In the genomic region with DNA sequence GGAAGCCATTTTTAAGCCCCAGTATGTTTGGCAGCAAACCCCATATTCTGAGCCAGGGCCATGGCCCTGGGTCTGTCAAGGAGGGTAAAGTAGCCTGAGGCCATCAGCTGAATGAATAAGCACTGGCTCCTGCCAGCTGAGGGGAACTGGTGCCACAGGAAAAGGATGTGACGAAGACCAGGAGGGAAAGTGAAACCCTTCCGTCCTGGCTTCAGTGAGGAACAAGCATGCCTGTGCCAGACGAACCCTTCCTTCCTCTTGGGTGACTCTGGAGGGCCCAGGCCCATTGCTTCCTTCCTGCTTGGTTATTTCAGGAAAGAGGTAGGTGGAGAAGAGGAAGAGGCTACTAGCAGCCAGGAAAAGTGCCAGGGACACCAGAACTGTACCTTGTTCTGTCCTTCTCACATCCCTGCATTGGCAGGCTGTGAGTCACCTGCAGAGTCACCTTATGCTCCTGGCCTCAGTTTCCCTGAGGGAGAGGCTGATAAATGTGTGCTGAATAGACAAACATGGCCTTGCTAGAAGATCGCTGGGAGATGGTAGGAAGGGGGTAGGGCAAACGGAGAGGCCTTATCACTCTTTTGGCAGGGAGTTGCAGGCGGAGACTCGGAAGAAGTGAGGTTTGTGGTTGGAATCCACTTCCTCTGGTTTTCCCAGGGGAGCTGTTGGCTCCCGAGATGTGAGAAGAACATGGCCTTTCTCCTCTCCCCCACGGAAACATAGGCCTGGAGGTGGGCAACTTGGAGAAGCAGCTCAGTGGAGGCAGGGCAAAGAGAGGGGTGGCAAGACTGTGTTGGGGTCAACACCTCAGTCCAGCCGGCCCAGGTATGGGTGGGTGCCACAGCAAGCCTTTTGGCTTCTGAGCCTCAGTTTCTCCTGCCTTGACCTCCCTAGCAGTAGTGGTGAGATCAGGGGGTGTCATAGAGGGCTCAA, we compare ENCODE assay signal across 8 cellular contexts. TPM values are rescaled to one million over a fixed set of nuclear protein-coding genes. Genes with fewer than 3 reads are reported as not detected.
DNase-seq lines count a peak whose midpoint lies in the region; ATAC-seq and TF ChIP-seq lines count a peak whose summit lies in the region.

No MANE protein-coding gene starts in this region.

- H2BK5ac ChIP-seq in trophoblast cell (ENCODE audit: low read depth, low read length, poor library complexity) = peak overlapping the region; percentile 17

- peaks cover 25% of the 10 kb centered on the region for H3K79me1 ChIP-seq in trophoblast cell (ENCODE audit: low read length)

- no peak for TF ChIP-seq CTCF in Peyer's patch (IDR thresholded peaks at IDR 0.05)
- TF ChIP-seq CTCF in foreskin keratinocyte (conservative IDR thresholded peaks at IDR 0.05) = no peak
- no peak for TF ChIP-seq CTCF in transverse colon (IDR thresholded peaks at IDR 0.05)

- H4K12ac ChIP-seq in trophoblast cell (ENCODE audit: low read depth, low read length) = peak overlapping the region; percentile 39

- H3K9ac ChIP-seq in trophoblast cell (ENCODE audit: low read length) = peak overlapping the region; percentile 11

- peak overlapping the region; percentile 44 for H4K91ac ChIP-seq in trophoblast cell (ENCODE audit: low read depth, low read length)

- DNase-seq in Peyer's patch (peak in 2 of 3 donors; percentile 74 to 86), foreskin keratinocyte (peak; percentile 58 to 73), trophoblast cell (peak; percentile 32 to 35), transverse colon (peak; percentile 69)
- peak; percentile 34 to 39 for DNase-seq in activated T-helper 1 cell treated with anti-CD3 and anti-CD28 coated beads, Interleukin-2, amount 50 U/mL, for 16 hours (ENCODE audit: low read depth in 1 of 2, low spot score in 1 of 2)

- H3K4me1 ChIP-seq in Peyer's patch (peaks cover 0 to 68% (median 8%) of the 10 kb centered on the region in 4 donors), foreskin keratinocyte (peaks cover 31% of the 10 kb centered on the region), trophoblast cell (ENCODE audit: control insufficient read depth in 1 of 2, insufficient read depth in 2 of 2, low read length in 2 of 2) (peaks cover 35 to 38% of the 10 kb centered on the region in 2 experiments), transverse colon (peaks cover 19 to 67% (median 30%) of the 10 kb centered on the region in 4 donors)

- peak overlapping the region; percentile 20 for H2BK120ac ChIP-seq in trophoblast cell (ENCODE audit: insufficient read depth, low read length, poor library complexity)

- in situ Hi-C loops in transverse colon (cut with MboI; ENCODE audit: low pct_ligation_motif_present in 1 of 4, low pct_unique_long_range_greater_than_20kb in 1 of 4, low sequenced_read_pairs in 3 of 4) = no loop called here

- peaks cover 5% of the 10 kb centered on the region for H3K79me2 ChIP-seq in trophoblast cell (ENCODE audit: control insufficient read depth, insufficient read depth, low read length, poor library complexity)

- H3K4me2 ChIP-seq in trophoblast cell (ENCODE audit: low read length) = no peak overlapping the region

- no peaks in the 10 kb centered on the region for H3K9me3 ChIP-seq in Peyer's patch
- no peaks in the 10 kb centered on the region for H3K9me3 ChIP-seq in trophoblast cell (ENCODE audit: insufficient read depth, low read depth, low read length)
- no peaks in the 10 kb centered on the region for H3K9me3 ChIP-seq in transverse colon

- peak overlapping the region; percentile 9 for H3K4ac ChIP-seq in trophoblast cell (ENCODE audit: low read depth, low read length)

- H4K8ac ChIP-seq in trophoblast cell (ENCODE audit: low read depth, low read length) = peak overlapping the region; percentile 71

- peaks cover 0 to 23% (median 0%) of the 10 kb centered on the region in 3 donors for H3K36me3 ChIP-seq in Peyer's patch
- H3K36me3 ChIP-seq in trophoblast cell (ENCODE audit: control insufficient read depth in 1 of 2, insufficient read depth in 2 of 2, low read length in 2 of 2) = peaks cover 0 to 11% of the 10 kb centered on the region in 2 experiments
- H3K36me3 ChIP-seq in transverse colon = no peaks in the 10 kb centered on the region

- peak overlapping the region; percentile 85 for H2BK12ac ChIP-seq in trophoblast cell (ENCODE audit: low read length)

- TF ChIP-seq EP300 in transverse colon (IDR thresholded peaks at IDR 0.05; ENCODE audit: low read depth) = no peak

- peak overlapping the region; percentile 8 for H3K18ac ChIP-seq in trophoblast cell (ENCODE audit: low read length)

- peak overlapping the region; percentile 20 for H2AFZ ChIP-seq in trophoblast cell (ENCODE audit: insufficient read depth, low read length, poor library complexity)

- no CpG with 5 or more reads among the region's 10 CpGs for WGBS in trophoblast cell (ENCODE audit: extremely low coverage, insufficient coverage, insufficient read length)
- 43 to 67% methylated on average over 5 to 10 of the region's 10 CpGs for WGBS in transverse colon (ENCODE audit: low coverage in 1 of 2), 2 donors

- intact Hi-C loops in transverse colon (cut with DNase I; ENCODE audit: low total_unique reads) = no loop called here

- ATAC-seq in HG02759 (IDR thresholded peaks at IDR 0.05; ENCODE audit: unreplicated experiment) (peak; percentile 85), foreskin keratinocyte (peak; percentile 89), HG03045 (IDR thresholded peaks at IDR 0.05; ENCODE audit: unreplicated experiment) (no peak)

- no peaks in the 10 kb centered on the region for H3K27me3 ChIP-seq in Peyer's patch
- H3K27me3 ChIP-seq in foreskin keratinocyte = no peaks in the 10 kb centered on the region
- H3K27me3 ChIP-seq in trophoblast cell (ENCODE audit: insufficient read depth, low read length) = no peaks in the 10 kb centered on the region
- no peaks in the 10 kb centered on the region for H3K27me3 ChIP-seq in transverse colon

- peak overlapping the region; percentile 74 for H2AK5ac ChIP-seq in trophoblast cell (ENCODE audit: low read length)

- TF ChIP-seq POLR2A in Peyer's patch (IDR thresholded peaks at IDR 0.05) (no peak), transverse colon (IDR thresholded peaks at IDR 0.05) (no peak)

- no peak overlapping the region for H3K23ac ChIP-seq in trophoblast cell (ENCODE audit: low read length)

- H3K14ac ChIP-seq in trophoblast cell (ENCODE audit: low read length) = peak overlapping the region; percentile 37

- H3K27ac ChIP-seq in Peyer's patch (peak overlapping the region; percentile 52 to 86 (median 70)), foreskin keratinocyte (peak overlapping the region; percentile 29), trophoblast cell (ENCODE audit: low read depth, low read length) (no peak overlapping the region), transverse colon (peak overlapping the region; percentile 57 to 81 (median 70))

- H3K4me3 ChIP-seq in GM08714 (ENCODE audit: low read length) (peak overlapping the region; percentile 48; the same call in 1 of the 2 replicates), Peyer's patch (peak overlapping the region; percentile 14 to 39 (median 29)), trophoblast cell (ENCODE audit: low read depth, low read length) (no peak overlapping the region), transverse colon (peak overlapping the region in 1 of 4 donors; percentile 3)

RNA-seq across cellular contexts. Expression of a gene that starts 37.4 kb away (rescaled TPM):
- total RNA-seq in Peyer's patch = 1 to 10 TPM in 1 of 4 donors, not detected in 3; 2.5 TPM
- not detected in 2 replicates for total RNA-seq in foreskin keratinocyte
- polyA plus RNA-seq in foreskin keratinocyte = not detected in 2 replicates
- polyA plus RNA-seq in trophoblast cell (2013) = 1.7 TPM in 2 replicates
- not detected for total RNA-seq in transverse colon

RNA-seq across cellular contexts. Expression of a gene that starts 47.5 kb away (rescaled TPM):
- total RNA-seq in Peyer's patch (100 to 1,000 TPM in 3 of 4 donors, 10 to 100 TPM in 1; 85.0 to 185 (median 144) TPM), foreskin keratinocyte (114 and 136 TPM in 2 replicates), transverse colon (100 to 1,000 TPM in 3 of 4 donors, 10 to 100 TPM in 1; 98.6 to 151 (median 107) TPM)
- polyA plus RNA-seq in foreskin keratinocyte = 106 and 115 TPM in 2 replicates
- polyA plus RNA-seq in trophoblast cell (2013) = 62.0 and 65.1 TPM in 2 replicates
